In the genomic region with DNA sequence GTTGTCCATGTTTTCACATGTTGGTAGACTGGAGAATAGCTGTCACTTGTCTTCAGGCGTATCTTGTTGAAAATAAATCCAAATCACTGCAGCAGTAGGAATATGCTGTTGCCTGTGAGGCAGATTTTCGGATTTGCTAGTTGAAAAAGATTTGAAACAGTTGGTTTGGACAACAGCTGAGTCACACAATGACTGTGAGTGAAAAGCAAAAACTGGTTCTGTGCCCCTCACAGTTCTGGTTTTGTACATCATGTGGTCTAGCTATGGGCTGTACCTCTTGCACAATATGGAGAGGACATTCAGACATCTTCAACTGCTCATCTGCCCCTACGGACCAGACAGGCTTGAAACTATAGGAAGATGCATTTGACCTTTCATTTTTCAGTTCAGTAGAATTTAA, we compare ENCODE assay signal across 1 cellular context.
TF ChIP-seq lines count a peak whose summit lies in the region.

No MANE protein-coding gene starts in this region.

TF ChIP-seq in H1, 55 proteins besides CTCF, POLR2A, EP300 and RAD21:
- no peak for TF ChIP-seq EGR1 (IDR thresholded peaks at IDR 0.05; ENCODE audit: borderline replicate concordance, low read depth, low read length)
- no peak for TF ChIP-seq TAF7 (optimal IDR thresholded peaks at IDR 0.05; ENCODE audit: borderline replicate concordance, low read depth, low read length)
- TF ChIP-seq JUND (IDR thresholded peaks at IDR 0.05; ENCODE audit: low read length): no peak
- TF ChIP-seq KDM1A (IDR thresholded peaks at IDR 0.05; ENCODE audit: borderline replicate concordance, low read length): no peak
- no peak for TF ChIP-seq YY1 (IDR thresholded peaks at IDR 0.05; ENCODE audit: low read depth, low read length)
- TF ChIP-seq CREB1 (IDR thresholded peaks at IDR 0.05): no peak
- TF ChIP-seq KDM4A (IDR thresholded peaks at IDR 0.05; ENCODE audit: low read depth, low read length, severe bottlenecking): no peak
- TF ChIP-seq RFX5 (IDR thresholded peaks at IDR 0.05; ENCODE audit: borderline replicate concordance, low read depth, low read length): no peak
- TF ChIP-seq GABPA (IDR thresholded peaks at IDR 0.05; ENCODE audit: borderline replicate concordance, insufficient read depth, low read length): no peak
- no peak for TF ChIP-seq SP1 (IDR thresholded peaks at IDR 0.05; ENCODE audit: low read depth, low read length)
- no peak for TF ChIP-seq SIN3A (conservative IDR thresholded peaks at IDR 0.05 in 1 of 2, IDR thresholded peaks at IDR 0.05 in 1 of 2; ENCODE audit: low read depth in 1 of 2, low read length in 2 of 2)
- TF ChIP-seq JUN (IDR thresholded peaks at IDR 0.05; ENCODE audit: low read depth, low read length): no peak
- TF ChIP-seq RNF2 (IDR thresholded peaks at IDR 0.05; ENCODE audit: borderline replicate concordance, low read depth, low read length, missing control alignments, poor library complexity, severe bottlenecking): no peak
- TF ChIP-seq, protein P1, sequence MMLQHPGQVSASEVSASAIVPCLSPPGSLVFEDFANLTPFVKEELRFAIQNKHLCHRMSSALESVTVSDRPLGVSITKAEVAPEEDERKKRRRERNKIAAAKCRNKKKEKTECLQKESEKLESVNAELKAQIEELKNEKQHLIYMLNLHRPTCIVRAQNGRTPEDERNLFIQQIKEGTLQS (IDR thresholded peaks at IDR 0.05; ENCODE audit: insufficient read depth, low read depth, low read length): no peak
- no peak for TF ChIP-seq CEBPB (IDR thresholded peaks at IDR 0.05; ENCODE audit: low read depth, low read length)
- TF ChIP-seq TEAD4 (IDR thresholded peaks at IDR 0.05; ENCODE audit: low read depth, low read length): no peak
- no peak for TF ChIP-seq HDAC6 (IDR thresholded peaks at IDR 0.05; ENCODE audit: low read depth, low read length)
- no peak for TF ChIP-seq TAF1 (IDR thresholded peaks at IDR 0.05; ENCODE audit: low read depth, low read length)
